ENCODE assay signal across 25 cellular contexts in genomic region chr5:81994679-81995078, GRCh38.
"Had no signal": no experiment of that assay in that cellular context is flagged by ENCODE, and none has a peak within 500 bp of the region (broad histone marks: within the 10 kb centered on the region; RNA-seq: fewer than 3 reads in every experiment).

No MANE protein-coding gene starts in this region.

- H3K4me3 ChIP-seq: esophagus squamous epithelium, ovary, prostate gland, right atrium auricular region, thyroid gland, upper lobe of right lung had no signal

- FAIRE-seq: colon had no signal

- H3K27me3 ChIP-seq: esophagus squamous epithelium, ovary, right atrium auricular region, thyroid gland, upper lobe of right lung had no signal

- ATAC-seq: left ventricle myocardium superior, natural killer cell, T-helper 17 cell, upper lobe of right lung had no signal

- H3K9me3 ChIP-seq: esophagus squamous epithelium, ovary, prostate gland, right atrium auricular region, thyroid gland, upper lobe of right lung had no signal

- H3K27ac ChIP-seq: esophagus squamous epithelium, ovary, prostate gland, right atrium auricular region, thyroid gland, upper lobe of right lung had no signal

- H3K36me3 ChIP-seq: ovary, prostate gland, right atrium auricular region, thyroid gland had no signal

- H3K4me1 ChIP-seq: esophagus squamous epithelium, prostate gland, right atrium auricular region, thyroid gland, upper lobe of right lung had no signal

- DNase-seq: activated B cell treated with CpG ODN at 0.5 μM for 24 hours; activated CD4-positive, alpha-beta T cell treated with anti-CD3 and anti-CD28 coated beads for 4 hours; activated CD4-positive, alpha-beta T cell treated with anti-CD3 and anti-CD28 coated beads, Interleukin-2, amount 50 U/mL, for 48 hours; activated CD8-positive, alpha-beta memory T cell treated with anti-CD3 and anti-CD28 coated beads, Interleukin-2, amount 50 U/mL, for 48 hours; activated naive CD4-positive, alpha-beta T cell treated with Interleukin-2 at 50 U/mL for 16 hours; activated naive CD8-positive, alpha-beta T cell treated with anti-CD3 and anti-CD28 coated beads, Interleukin-2, amount 10 ng/mL, durations not matched to agents 7 days and 5 days; activated T-cell treated with anti-CD3 and anti-CD28 coated beads, Interleukin-2, amount 50 U/mL, for 48 hours; amygdala; central memory CD4-positive, alpha-beta T cell; esophagus squamous epithelium; foreskin melanocyte; left ventricle myocardium superior; midbrain; natural killer cell; ovary; stimulated activated CD4-positive, alpha-beta T cell treated with anti-CD3 and anti-CD28 coated beads, Interleukin-12 subunit alpha, Interleukin-12 subunit beta, amount 100 ng/mL, for 4 hours; substantia nigra; SW 1271; T-helper 17 cell; thyroid gland; upper lobe of right lung had no signal

- H3K4me1 Mint-ChIP-seq: T-helper 17 cell had no signal

- H3K4me3 Mint-ChIP-seq: activated B cell treated with CpG ODN at 0.5 μM for 24 hours; activated naive CD8-positive, alpha-beta T cell treated with anti-CD3 and anti-CD28 coated beads, Interleukin-2, amount 10 ng/mL, durations not matched to agents 7 days and 5 days; natural killer cell; stimulated activated naive CD8-positive, alpha-beta T cell treated with anti-CD3 and anti-CD28 coated beads, Interleukin-15, Interleukin-2, amounts not matched to agents 100 ng/mL and 50 ng/mL, for 24 hours; T-helper 17 cell had no signal

- H3K27ac Mint-ChIP-seq: activated B cell treated with CpG ODN at 0.5 μM for 24 hours; activated naive CD8-positive, alpha-beta T cell treated with anti-CD3 and anti-CD28 coated beads, Interleukin-2, amount 10 ng/mL, durations not matched to agents 7 days and 5 days; natural killer cell; stimulated activated naive CD8-positive, alpha-beta T cell treated with anti-CD3 and anti-CD28 coated beads, Interleukin-15, Interleukin-2, amounts not matched to agents 100 ng/mL and 50 ng/mL, for 24 hours; T-helper 17 cell had no signal

- H3K27me3 Mint-ChIP-seq: activated B cell treated with CpG ODN at 0.5 μM for 24 hours; activated naive CD8-positive, alpha-beta T cell treated with anti-CD3 and anti-CD28 coated beads, Interleukin-2, amount 10 ng/mL, durations not matched to agents 7 days and 5 days; stimulated activated naive CD8-positive, alpha-beta T cell treated with anti-CD3 and anti-CD28 coated beads, Interleukin-15, Interleukin-2, amounts not matched to agents 100 ng/mL and 50 ng/mL, for 24 hours; T-helper 17 cell had no signal
